Comparison of ENCODE assay signal across 8 cellular contexts in the genomic region with DNA sequence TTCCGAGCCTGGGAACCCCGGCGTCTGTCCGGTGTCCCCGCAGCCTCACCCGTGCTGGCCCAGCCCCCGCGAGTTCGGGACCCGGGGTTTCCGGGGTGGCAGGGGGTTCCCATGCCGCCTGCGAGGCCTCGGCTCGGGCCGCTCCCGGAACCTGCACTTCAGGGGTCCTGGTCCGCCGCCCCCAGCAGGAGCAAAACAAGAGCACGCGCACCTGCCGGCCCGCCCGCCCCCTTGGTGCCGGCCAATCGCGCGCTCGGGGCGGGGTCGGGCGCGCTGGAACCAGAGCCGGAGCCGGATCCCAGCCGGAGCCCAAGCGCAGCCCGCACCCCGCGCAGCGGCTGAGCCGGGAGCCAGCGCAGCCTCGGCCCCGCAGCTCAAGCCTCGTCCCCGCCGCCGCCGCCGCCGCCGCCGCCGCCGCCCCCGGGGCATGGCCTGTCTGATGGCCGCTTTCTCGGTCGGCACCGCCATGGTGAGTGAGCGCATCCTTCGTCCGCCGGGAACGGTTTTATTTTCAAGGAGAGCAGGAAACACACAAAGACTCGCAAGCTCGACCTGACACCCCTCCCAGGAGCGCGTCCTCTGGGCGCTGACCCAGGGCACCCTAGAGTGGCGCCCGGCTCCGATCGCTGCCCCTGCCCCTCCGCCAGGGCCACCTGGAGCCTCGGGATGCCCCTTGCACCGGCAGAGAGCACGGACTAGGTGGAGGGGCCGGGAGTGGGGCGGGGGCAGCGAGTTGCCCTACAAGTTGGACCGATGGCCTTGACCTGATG. TPM values are rescaled to one million over a fixed set of nuclear protein-coding genes. Genes with fewer than 3 reads are reported as not detected.
DNase-seq lines count a peak whose midpoint lies in the region; ATAC-seq and TF ChIP-seq lines count a peak whose summit lies in the region.

ABCG1 (plus strand) TSS at position 305 of the 770 bp plus-strand sequence; CDS start at position 428, 123 bp downstream.

- H3K4me1 Mint-ChIP-seq in CD14-positive monocyte, result peaks cover 31% of the 10 kb centered on the region
- H3K4me1 Mint-ChIP-seq in chondrocyte (ENCODE audit: low read depth), result peaks cover 12% of the 10 kb centered on the region

- H3K27ac Mint-ChIP-seq in CD14-positive monocyte, result peak within 1 kb of the TSS; percentile 84 to 97 (median 93)
- no peak within 1 kb of the TSS for H3K27ac Mint-ChIP-seq in chondrocyte (ENCODE audit: unreplicated experiment)

- H3K4me3 Mint-ChIP-seq in CD14-positive monocyte, result peak within 1 kb of the TSS; percentile 95 to 98
- peak within 1 kb of the TSS; percentile 80 for H3K4me3 Mint-ChIP-seq in chondrocyte (ENCODE audit: unreplicated experiment)

- H3K9me3 ChIP-seq in HUES6 (ENCODE audit: control insufficient read depth, insufficient read depth, low read depth, low read length), result peaks cover 24% of the 10 kb centered on the region

- no peak within 1 kb of the TSS for H3K27ac ChIP-seq in HUES6 (ENCODE audit: low read depth, low read length)

- peaks cover 10 to 21% (median 15%) of the 10 kb centered on the region in 7 donors for H3K9me3 Mint-ChIP-seq in CD14-positive monocyte
- H3K9me3 Mint-ChIP-seq in chondrocyte (ENCODE audit: low read depth), result peaks cover 2% of the 10 kb centered on the region

- no peaks in the 10 kb centered on the region for H3K36me3 ChIP-seq in HUES6 (ENCODE audit: control insufficient read depth, insufficient read depth, low read length)

- H3K27me3 Mint-ChIP-seq in CD14-positive monocyte (ENCODE audit: low read depth in 3 of 3) (peaks cover 10 to 20% (median 14%) of the 10 kb centered on the region in 3 donors), chondrocyte (ENCODE audit: low read depth) (peaks cover 28% of the 10 kb centered on the region)

- peak; percentile 72 for ATAC-seq in left colon

- DNase-seq in CD14-positive monocyte (ENCODE audit: low spot score), result no peak
- DNase-seq in T-helper 22 cell (ENCODE audit: low read depth), result peak; percentile 51
- DNase-seq in chondrocyte (ENCODE audit: low spot score), result no peak
- DNase-seq in left colon, result peak in 1 of 2 donors; percentile 79
- peak; percentile 34 for DNase-seq in stimulated activated CD4-positive, alpha-beta T cell treated with anti-CD3 and anti-CD28 coated beads, Interleukin-1b, Interleukin-23, amount 100 ng/mL, for 48 hours
- no peak for DNase-seq in HUDEP-2 (lab: John Stamatoyannopoulos, UW; ENCODE audit: unreplicated experiment in 76 of 76)
- no peak for DNase-seq in H4 (ENCODE audit: low spot score)

- peaks cover 2% of the 10 kb centered on the region; the same call in 1 of the 2 replicates for H3K4me1 ChIP-seq in HUES6 (ENCODE audit: control insufficient read depth, insufficient read depth, low read length)

- TF ChIP-seq CTCF in CD14-positive monocyte (IDR thresholded peaks at IDR 0.05) (no peak), chondrocyte (IDR thresholded peaks at IDR 0.05) (no peak)

- intact Hi-C loops in CD14-positive monocyte (cut with micrococcal nuclease) (no loop called here), left colon (cut with DNase I, micrococcal nuclease) (no loop called here)

- peaks cover 87% of the 10 kb centered on the region for H3K27me3 ChIP-seq in HUES6 (ENCODE audit: control insufficient read depth, insufficient read depth, low read length)

- H3K36me3 Mint-ChIP-seq in CD14-positive monocyte (peaks cover 3 to 21% of the 10 kb centered on the region in 2 donors), chondrocyte (ENCODE audit: low read depth) (no peaks in the 10 kb centered on the region)

- no peak within 1 kb of the TSS for H3K9ac ChIP-seq in HUES6 (ENCODE audit: low read length)

- H3K4me3 ChIP-seq in HUES6 (ENCODE audit: low read depth, low read length), result peak within 1 kb of the TSS; percentile 71

RNA-seq across cellular contexts. Expression of gene ABCG1, which starts in this region (rescaled TPM):
- 1 to 10 TPM; 3.5 to 5.2 TPM for polyA plus RNA-seq in CD14-positive monocyte
- 0.51 to 1.6 TPM (median 1.6 TPM) in 3 replicates for total RNA-seq in chondrocyte
- total RNA-seq in left colon, result 10 to 100 TPM; 17.0 to 86.9 TPM
- total RNA-seq in H4 (2014; rRNA removed; shearing (Covaris generic)), result 7.8 and 9.0 TPM in 2 replicates

Comparison
In these comparisons a context has a peak if more than half of its experiments do, and no peak if none do; other contexts are left out.
1. DNase-seq: peak in T-helper 22 cell (single experiment) and stimulated activated CD4-positive, alpha-beta T cell treated with anti-CD3 and anti-CD28 coated beads, Interleukin-1b, Interleukin-23, amount 100 ng/mL, for 48 hours (single experiment); none in CD14-positive monocyte (single experiment), chondrocyte (single experiment), HUDEP-2 (0 of 76) and H4 (single experiment).